Comparison of ENCODE assay signal across 20 cellular contexts in genomic region chr10:114881462-114881861, GRCh38. TPM values are rescaled to one million over a fixed set of nuclear protein-coding genes. Genes with fewer than 3 reads are reported as not detected.
DNase-seq lines count a peak whose midpoint lies in the region; ATAC-seq and TF ChIP-seq lines count a peak whose summit lies in the region.
"Had no signal": no experiment of that assay in that cellular context is flagged by ENCODE, and none has a peak within 500 bp of the region (broad histone marks: within the 10 kb centered on the region; RNA-seq: fewer than 3 reads in every experiment).

No MANE protein-coding gene starts in this region.

- H3K4me1 ChIP-seq in rectal smooth muscle tissue (ENCODE audit: control insufficient read depth, insufficient read depth, low read length) = peaks cover 6% of the 10 kb centered on the region

- peak overlapping the region; percentile 15 for H3K27ac ChIP-seq in rectal smooth muscle tissue (ENCODE audit: low read depth, low read length)
- H3K27ac ChIP-seq: left lung, right atrium auricular region, SJSA1 had no signal

- no peak overlapping the region; the same call in 1 of the 2 replicates for H3K27ac Mint-ChIP-seq in WTC11
- H3K27ac Mint-ChIP-seq: activated naive CD4-positive, alpha-beta T cell treated with anti-CD3 and anti-CD28 coated beads for 36 hours; activated T-cell treated with anti-CD3 and anti-CD28 coated beads, Interleukin-2, amount 50 U/mL, for 24 hours; CD4-positive, alpha-beta T cell; T-helper 2 cell treated with Interferon-gamma antibody and Interleukin-4, amounts not matched to agents 5 μg/mL and 100 μg/mL, for 36 hours had no signal

- H3K36me3 Mint-ChIP-seq in WTC11 = no peaks in the 10 kb centered on the region

- H3K36me3 ChIP-seq in rectal smooth muscle tissue (ENCODE audit: control insufficient read depth, insufficient read depth, low read length) = no peaks in the 10 kb centered on the region
- H3K36me3 ChIP-seq: left lung, right atrium auricular region, SJSA1 had no signal

- DNase-seq in EH (ENCODE audit: low read depth) (peak; percentile 74), WTC11 (ENCODE audit: low spot score) (no peak), islet precursor cell (peak; percentile 76), NCI-H146 (lab: John Stamatoyannopoulos, UW) (no peak)
- DNase-seq: activated naive CD4-positive, alpha-beta T cell treated with anti-CD3 and anti-CD28 coated beads for 36 hours; activated T-cell treated with anti-CD3 and anti-CD28 coated beads, Interleukin-2, amount 50 U/mL, for 24 hours; anterior cingulate cortex; CD4-positive, alpha-beta T cell; left lung; NCI-H1930; NCI-H345; occipital lobe had no signal

- no peak overlapping the region for H3K4me3 ChIP-seq in rectal smooth muscle tissue (ENCODE audit: low read length)
- H3K4me3 ChIP-seq: left lung, right atrium auricular region, SJSA1 had no signal

- H3K9ac ChIP-seq in rectal smooth muscle tissue (ENCODE audit: low read length) = no peak overlapping the region

- peaks cover 48% of the 10 kb centered on the region for H3K4me1 Mint-ChIP-seq in WTC11

- H3K27me3 Mint-ChIP-seq in WTC11 (ENCODE audit: low read depth) = no peaks in the 10 kb centered on the region; the same call in none of the 2 replicates

- ATAC-seq in WTC11 (peak; percentile 27), HG02852 (IDR thresholded peaks at IDR 0.05; ENCODE audit: unreplicated experiment) (no peak), GM21825 (IDR thresholded peaks at IDR 0.05; ENCODE audit: unreplicated experiment) (no peak), HG03108 (IDR thresholded peaks at IDR 0.05; ENCODE audit: unreplicated experiment) (no peak)
- ATAC-seq: left lung had no signal

- POLR2A ChIA-PET in WTC11 (lab: Charles Lee) = no interaction called here

- H3K27me3 ChIP-seq in rectal smooth muscle tissue (ENCODE audit: control insufficient read depth, insufficient read depth, low read length) = no peaks in the 10 kb centered on the region
- H3K27me3 ChIP-seq: left lung, right atrium auricular region, SJSA1 had no signal

- no peak for TF ChIP-seq CTCF in WTC11 (IDR thresholded peaks at IDR 0.05)

- CTCF ChIA-PET in WTC11 (lab: Charles Lee) = interaction anchor here (0.7 to 3.1 kb wide), 8 partner anchors 11 to 438 kb away, joined by 3 to 9 read pairs (median 3); partner anchors contain the start of gene TRUB1

- peak overlapping the region; percentile 36; the same call in 1 of the 2 replicates for H3K4me3 Mint-ChIP-seq in WTC11
- H3K4me3 Mint-ChIP-seq: activated naive CD4-positive, alpha-beta T cell treated with anti-CD3 and anti-CD28 coated beads for 36 hours; activated T-cell treated with anti-CD3 and anti-CD28 coated beads, Interleukin-2, amount 50 U/mL, for 24 hours; CD4-positive, alpha-beta T cell; central memory CD8-positive, alpha-beta T cell; T-helper 2 cell treated with Interferon-gamma antibody and Interleukin-4, amounts not matched to agents 5 μg/mL and 100 μg/mL, for 36 hours had no signal

- no peaks in the 10 kb centered on the region for H3K9me3 Mint-ChIP-seq in WTC11
- H3K9me3 Mint-ChIP-seq: activated naive CD4-positive, alpha-beta T cell treated with anti-CD3 and anti-CD28 coated beads for 36 hours; activated T-cell treated with anti-CD3 and anti-CD28 coated beads, Interleukin-2, amount 50 U/mL, for 24 hours; CD4-positive, alpha-beta T cell; central memory CD8-positive, alpha-beta T cell; T-helper 2 cell treated with Interferon-gamma antibody and Interleukin-4, amounts not matched to agents 5 μg/mL and 100 μg/mL, for 36 hours had no signal

TF ChIP-seq in WTC11, 78 proteins besides CTCF, POLR2A, EP300 and RAD21:
- TF ChIP-seq E2F1 (CRISPR knock-in tag; IDR thresholded peaks at IDR 0.05) (no peak), ZBTB43 (CRISPR knock-in tag; IDR thresholded peaks at IDR 0.05) (no peak), JAZF1 (CRISPR knock-in tag; IDR thresholded peaks at IDR 0.05) (no peak), E2F5 (CRISPR knock-in tag; IDR thresholded peaks at IDR 0.05) (no peak), FOXK1 (CRISPR knock-in tag; IDR thresholded peaks at IDR 0.05) (no peak), ETV6 (CRISPR knock-in tag; IDR thresholded peaks at IDR 0.05) (no peak)
TF ChIP-seq in WTC11: peak in this region for 0.

RNA-seq across cellular contexts. Expression of gene TRUB1, which starts 56.5 kb away (rescaled TPM):
- total RNA-seq in WTC11 (2021) = 22.3 to 27.8 TPM (median 25.5 TPM) in 3 replicates

RNA-seq across cellular contexts. Expression of gene FHIP2A, which starts 59.9 kb away (rescaled TPM):
- total RNA-seq in WTC11 (2021) = 14.3 to 15.5 TPM (median 14.6 TPM) in 3 replicates

Comparison
In these comparisons a context has a peak if more than half of its experiments do, and no peak if none do; other contexts are left out.
1. DNase-seq: peak in EH (single experiment) and islet precursor cell (single experiment); none in WTC11 (single experiment) and NCI-H146 (single experiment).